Comparison of ENCODE assay signal across 1 cellular context in genomic region chr2:127675335-127676261, GRCh38.
TF ChIP-seq lines count a peak whose summit lies in the region.

TSS of gene LIMS2 (minus strand) at chr2:127675530. CDS start at chr2:127675024, 506 bp downstream.

TF ChIP-seq in HEK293, 187 proteins besides CTCF, POLR2A, EP300 and RAD21 (continued from another document):
- no peak for TF ChIP-seq ZNF449 (tag by site-specific recombination; IDR thresholded peaks at IDR 0.05)
- TF ChIP-seq PRDM10 (tag by site-specific recombination; IDR thresholded peaks at IDR 0.05): peak; percentile 67
- TF ChIP-seq ZNF707 (tag by site-specific recombination; IDR thresholded peaks at IDR 0.05): no peak
- no peak; the same call in 1 of the 2 replicates for TF ChIP-seq ZNF335 (tag by site-specific recombination; conservative IDR thresholded peaks at IDR 0.05)
- no peak for TF ChIP-seq ZFP41 (tag by site-specific recombination; IDR thresholded peaks at IDR 0.05; ENCODE audit: borderline replicate concordance)
- TF ChIP-seq ZBTB8A (tag by site-specific recombination; IDR thresholded peaks at IDR 0.05): peak; percentile 74
- TF ChIP-seq SP2 (tag by site-specific recombination; IDR thresholded peaks at IDR 0.05): peak; percentile 46
- no peak for TF ChIP-seq ZNF362 (tag by site-specific recombination; IDR thresholded peaks at IDR 0.05)
- no peak for TF ChIP-seq ZNF792 (tag by site-specific recombination; IDR thresholded peaks at IDR 0.05)
- TF ChIP-seq ZNF654 (tag by site-specific recombination; IDR thresholded peaks at IDR 0.05; ENCODE audit: low read depth): no peak
- no peak for TF ChIP-seq ZNF133 (tag by site-specific recombination; IDR thresholded peaks at IDR 0.05)
- TF ChIP-seq ZIC2 (tag by site-specific recombination; IDR thresholded peaks at IDR 0.05): peak; percentile 22; the same call in 1 of the 2 replicates
- TF ChIP-seq ZBTB17 (tag by site-specific recombination; IDR thresholded peaks at IDR 0.05): 0 out of 2 replicates have a peak, but pooled peaks have one; percentile 24
TF ChIP-seq in HEK293: peak in this region for 11.
